Comparison of ENCODE assay signal across 1 cellular context in genomic region chr6:95469511-95469910, GRCh38.
TF ChIP-seq lines count a peak whose summit lies in the region.

No MANE protein-coding gene starts in this region.

TF ChIP-seq in GM23338, 12 proteins besides CTCF, POLR2A, EP300 and RAD21:
- no peak for TF ChIP-seq ZNF462 (CRISPR knock-in tag; IDR thresholded peaks at IDR 0.05)
- no peak for TF ChIP-seq REST (IDR thresholded peaks at IDR 0.05; ENCODE audit: unreplicated experiment)
- no peak for TF ChIP-seq POLR2AphosphoS5 (IDR thresholded peaks at IDR 0.05; ENCODE audit: low read depth)
- no peak for TF ChIP-seq JUNB (IDR thresholded peaks at IDR 0.05; ENCODE audit: unreplicated experiment)
- TF ChIP-seq STAT1 (IDR thresholded peaks at IDR 0.05; ENCODE audit: unreplicated experiment), result no peak
- no peak for TF ChIP-seq ETS1 (IDR thresholded peaks at IDR 0.05)
- no peak for TF ChIP-seq EZH2 (IDR thresholded peaks at IDR 0.05; ENCODE audit: low read depth, unreplicated experiment)
- no peak for TF ChIP-seq ZNF331 (CRISPR knock-in tag; IDR thresholded peaks at IDR 0.05; ENCODE audit: low read depth)
- no peak for TF ChIP-seq NANOG (IDR thresholded peaks at IDR 0.05; ENCODE audit: borderline replicate concordance)
- TF ChIP-seq EZH2phosphoT487 (IDR thresholded peaks at IDR 0.05; ENCODE audit: unreplicated experiment), result no peak
- no peak for TF ChIP-seq CREB1 (CRISPR knock-in tag; IDR thresholded peaks at IDR 0.05; ENCODE audit: low read depth)
- TF ChIP-seq ZNF114 (CRISPR knock-in tag; IDR thresholded peaks at IDR 0.05), result no peak
